ENCODE assay signal across 2 cellular contexts in the genomic region with DNA sequence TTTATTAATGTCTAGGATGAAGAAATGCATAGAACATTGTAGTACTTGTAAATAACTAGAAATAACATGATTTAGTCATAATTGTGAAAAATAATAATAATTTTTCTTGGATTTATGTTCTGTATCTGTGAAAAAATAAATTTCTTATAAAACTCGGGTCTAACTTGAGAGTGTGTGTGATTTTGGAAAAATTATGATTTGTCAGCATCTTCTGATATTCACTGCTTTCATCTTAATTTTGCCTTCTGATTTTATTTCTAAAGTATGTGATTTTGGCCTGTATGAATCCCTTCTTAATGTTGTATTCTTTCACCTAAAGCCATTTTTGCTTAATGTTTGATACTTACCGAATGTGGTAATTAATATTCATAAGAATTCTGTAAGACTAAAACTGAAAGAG.
TF ChIP-seq lines count a peak whose summit lies in the region.

No MANE protein-coding gene starts in this region.

TF ChIP-seq in HepG2, 621 proteins besides CTCF, POLR2A, EP300 and RAD21:
- TF ChIP-seq MAFF (IDR thresholded peaks at IDR 0.05; ENCODE audit: low read depth, low read length), result peak; percentile 58; the same call in 1 of the 2 replicates
- peak; percentile 45 to 69; a peak in 3 of 4 replicates for TF ChIP-seq MAFK (conservative IDR thresholded peaks at IDR 0.05 in 1 of 2, IDR thresholded peaks at IDR 0.05 in 1 of 2; ENCODE audit: low read length in 2 of 2)
- TF ChIP-seq NCOA2 (CRISPR knock-in tag; IDR thresholded peaks at IDR 0.05), result no peak
- no peak for TF ChIP-seq ZNF563 (CRISPR knock-in tag; IDR thresholded peaks at IDR 0.05)

TF ChIP-seq in IMR-90, 13 proteins besides CTCF, POLR2A, EP300 and RAD21:
- TF ChIP-seq MAFK (IDR thresholded peaks at IDR 0.05; ENCODE audit: low read depth, low read length) (peak; percentile 53; the same call in 1 of the 2 replicates), CEBPB (IDR thresholded peaks at IDR 0.05; ENCODE audit: low read depth, low read length) (no peak), FOS (IDR thresholded peaks at IDR 0.05; ENCODE audit: low read depth, low read length) (no peak), RCOR1 (IDR thresholded peaks at IDR 0.05; ENCODE audit: insufficient replicate concordance, low read length) (no peak), RFX5 (IDR thresholded peaks at IDR 0.05; ENCODE audit: low read depth, low read length) (no peak)
- TF ChIP-seq, protein P1, sequence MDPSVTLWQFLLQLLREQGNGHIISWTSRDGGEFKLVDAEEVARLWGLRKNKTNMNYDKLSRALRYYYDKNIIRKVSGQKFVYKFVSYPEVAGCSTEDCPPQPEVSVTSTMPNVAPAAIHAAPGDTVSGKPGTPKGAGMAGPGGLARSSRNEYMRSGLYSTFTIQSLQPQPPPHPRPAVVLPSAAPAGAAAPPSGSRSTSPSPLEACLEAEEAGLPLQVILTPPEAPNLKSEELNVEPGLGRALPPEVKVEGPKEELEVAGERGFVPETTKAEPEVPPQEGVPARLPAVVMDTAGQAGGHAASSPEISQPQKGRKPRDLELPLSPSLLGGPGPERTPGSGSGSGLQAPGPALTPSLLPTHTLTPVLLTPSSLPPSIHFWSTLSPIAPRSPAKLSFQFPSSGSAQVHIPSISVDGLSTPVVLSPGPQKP (IDR thresholded peaks at IDR 0.05; ENCODE audit: borderline replicate concordance, low read depth, low read length), result no peak
